Comparison of ENCODE assay signal across 17 cellular contexts in the genomic region with DNA sequence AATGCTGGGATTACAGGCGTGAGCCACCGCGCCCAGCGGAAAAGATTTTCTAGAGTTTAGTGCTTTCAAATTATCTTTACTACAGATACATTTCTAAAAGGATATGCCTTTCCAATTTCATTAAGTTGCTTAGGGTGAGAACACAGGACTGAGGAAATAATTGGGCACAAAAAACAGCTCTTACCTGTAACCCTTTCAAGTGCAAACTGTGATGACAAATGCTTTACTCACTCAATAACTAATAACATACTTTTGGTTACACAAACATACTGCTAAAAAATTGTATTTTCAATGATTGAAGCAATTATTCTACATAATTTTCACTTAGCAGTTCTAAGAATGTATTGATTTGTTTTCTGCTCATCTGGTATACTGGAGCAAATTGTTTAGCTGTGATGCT.
"Had no signal": no experiment of that assay in that cellular context is flagged by ENCODE, and none has a peak within 500 bp of the region (broad histone marks: within the 10 kb centered on the region; RNA-seq: fewer than 3 reads in every experiment).

No MANE protein-coding gene starts in this region.

- H3K9me3 ChIP-seq: gastrocnemius medialis, left ventricle myocardium inferior, thoracic aorta, transverse colon had no signal

- H3K4me1 ChIP-seq: transverse colon had no signal

- H3K27me3 ChIP-seq: gastrocnemius medialis, transverse colon had no signal

- FAIRE-seq: kidney had no signal

- DNase-seq: cortex of kidney; dorsolateral prefrontal cortex; effector CD8-positive, alpha-beta T cell; gastrocnemius medialis; kidney; left cardiac atrium; left ventricle myocardium inferior; naive thymus-derived CD4-positive, alpha-beta T cell; nephron progenitor cell; stimulated activated CD4-positive, alpha-beta T cell treated with anti-CD3 and anti-CD28 coated beads, Interleukin-2, amount 100 ng/mL, for 24 hours; stimulated activated CD4-positive, alpha-beta T cell treated with anti-CD3 and anti-CD28 coated beads, Interleukin-4, amount 100 ng/mL, for 4 hours; stimulated activated naive B cell treated with anti-CD40 and anti-IgM and Interleukin-4, amounts not matched to agents 10 μg/mL and 1 μg/mL and 100 μg/mL, for 72 hours; stimulated activated naive CD8-positive, alpha-beta T cell treated with anti-CD3 and anti-CD28 coated beads, Interleukin-15, amount 100 ng/mL, for 72 hours; transverse colon had no signal

- ATAC-seq: gastrocnemius medialis; left cardiac atrium; naive thymus-derived CD4-positive, alpha-beta T cell; sciatic nerve; stimulated activated naive B cell treated with anti-CD40 and anti-IgM and Interleukin-4, amounts not matched to agents 10 μg/mL and 1 μg/mL and 100 μg/mL, for 72 hours; stimulated activated naive CD8-positive, alpha-beta T cell treated with anti-CD3 and anti-CD28 coated beads, Interleukin-15, amount 100 ng/mL, for 72 hours had no signal

- H3K36me3 ChIP-seq: gastrocnemius medialis, left ventricle myocardium inferior, thoracic aorta, transverse colon had no signal

- H3K4me3 ChIP-seq: dorsolateral prefrontal cortex, gastrocnemius medialis, left ventricle myocardium inferior, lung, thoracic aorta, transverse colon had no signal

- H3K27ac ChIP-seq: dorsolateral prefrontal cortex, thoracic aorta, transverse colon had no signal
